8 cellular contexts compared by ENCODE assay signal in genomic region chr6:32175711-32176475, GRCh38. TPM values are rescaled to one million over a fixed set of nuclear protein-coding genes. Genes with fewer than 3 reads are reported as not detected.
DNase-seq lines count a peak whose midpoint lies in the region; ATAC-seq and TF ChIP-seq lines count a peak whose summit lies in the region.

Gene AGPAT1, minus strand, starts transcription at chr6:32176084. Its CDS starts 4,588 bp downstream, at chr6:32171496.

- DNase-seq in A172 (ENCODE audit: low spot score) = peak; percentile 94
- DNase-seq in NCI-H526 (lab: John Stamatoyannopoulos, UW) = peak; percentile 83 to 96
- peak; percentile 93 to 97 for DNase-seq in activated CD4-positive, alpha-beta T cell treated with anti-CD3 and anti-CD28 coated beads for 4 hours
- DNase-seq in chondrocyte (ENCODE audit: low spot score) = peak; percentile 99
- peak; percentile 81 for DNase-seq in kidney epithelial cell (ENCODE audit: low read depth)
- DNase-seq in stimulated activated CD4-positive, alpha-beta T cell treated with anti-CD3 and anti-CD28 coated beads, Interleukin-15, amount 100 ng/mL, for 1 hour (ENCODE audit: low read depth in 1 of 2, low spot score in 1 of 2) = peak; percentile 93 to 96

- no peaks in the 10 kb centered on the region for H3K36me3 ChIP-seq in kidney epithelial cell (ENCODE audit: control insufficient read depth, insufficient read depth, low read length)

- H3K36me3 Mint-ChIP-seq in chondrocyte (ENCODE audit: low read depth) = peaks cover 11% of the 10 kb centered on the region

- peaks cover 66% of the 10 kb centered on the region for H3K4me1 Mint-ChIP-seq in chondrocyte (ENCODE audit: low read depth)

- no peaks in the 10 kb centered on the region for H3K9me3 Mint-ChIP-seq in chondrocyte (ENCODE audit: low read depth)

- H3K27me3 ChIP-seq in kidney epithelial cell (ENCODE audit: control insufficient read depth, insufficient read depth, low read length) = no peaks in the 10 kb centered on the region

- H3K27ac Mint-ChIP-seq in chondrocyte (ENCODE audit: unreplicated experiment) = peak within 1 kb of the TSS; percentile 94

- peak within 1 kb of the TSS; percentile 81 for H3K4me3 Mint-ChIP-seq in chondrocyte (ENCODE audit: unreplicated experiment)

- TF ChIP-seq CTCF in chondrocyte (IDR thresholded peaks at IDR 0.05) (no peak), kidney epithelial cell (IDR thresholded peaks at IDR 0.05; ENCODE audit: insufficient read depth, low read length, poor library complexity, severe bottlenecking) (no peak)

- ATAC-seq in GM18873 (IDR thresholded peaks at IDR 0.05; ENCODE audit: low FRiP score, unreplicated experiment) = peak; percentile 29
- peak; percentile 40 for ATAC-seq in HG03460 (IDR thresholded peaks at IDR 0.05; ENCODE audit: unreplicated experiment)

- H3K4me3 ChIP-seq in kidney epithelial cell (ENCODE audit: low read depth, low read length) = peak within 1 kb of the TSS; percentile 99

- no peaks in the 10 kb centered on the region for H3K27me3 Mint-ChIP-seq in chondrocyte (ENCODE audit: low read depth)

RNA-seq across cellular contexts. Expression of gene AGPAT1, which starts in this region (rescaled TPM):
- 29.6 and 36.2 TPM in 2 replicates for total RNA-seq in A172 (2014; rRNA removed; shearing (Covaris generic))
- 66.7 to 77.2 TPM (median 67.0 TPM) in 3 replicates for total RNA-seq in chondrocyte
- total RNA-seq in kidney epithelial cell = 57.2 and 62.3 TPM in 2 replicates

Comparison
In these comparisons a context has a peak if more than half of its experiments do, and no peak if none do; other contexts are left out.
1. Peak in every context shown above with its lines: DNase-seq, ATAC-seq and H3K4me3 ChIP-seq.